Comparison of ENCODE assay signal across 24 cellular contexts in genomic region chr16:62665269-62665668, GRCh38.
DNase-seq lines count a peak whose midpoint lies in the region; TF ChIP-seq lines count a peak whose summit lies in the region.
"Had no signal": no experiment of that assay in that cellular context is flagged by ENCODE, and none has a peak within 500 bp of the region (broad histone marks: within the 10 kb centered on the region; RNA-seq: fewer than 3 reads in every experiment).

No MANE protein-coding gene starts in this region.

- TF ChIP-seq CTCF in dorsolateral prefrontal cortex (IDR thresholded peaks at IDR 0.05 in 54 of 56, conservative IDR thresholded peaks at IDR 0.05 in 2 of 56; ENCODE audit: low read depth in 1 of 56, partially characterized antibody in 56 of 56): peak in 4 of 56 donors; percentile 11 to 19 (median 14)
- TF ChIP-seq CTCF in lower leg skin (IDR thresholded peaks at IDR 0.05): no peak

- DNase-seq in dorsolateral prefrontal cortex (peak; percentile 6 to 82 (median 66)), inferior parietal cortex (ENCODE audit: extremely low spot score) (peak; percentile 61), putamen (ENCODE audit: low spot score) (peak; percentile 69), AG08395 (ENCODE audit: low spot score) (no peak), NCI-H187 (lab: John Stamatoyannopoulos, UW) (no peak), lower leg skin (ENCODE audit: low spot score in 2 of 2) (no peak)
- DNase-seq: activated B cell treated with CpG ODN at 0.5 μM for 24 hours; activated CD4-positive, alpha-beta T cell treated with anti-CD3 and anti-CD28 coated beads, Interleukin-2, amount 50 U/mL, for 4 hours; activated CD8-positive, alpha-beta memory T cell treated with anti-CD3 and anti-CD28 coated beads, Interleukin-2, amount 50 U/mL, for 48 hours; activated naive CD8-positive, alpha-beta T cell treated with anti-CD3 and anti-CD28 coated beads for 36 hours; CD4-positive, alpha-beta memory T cell; colonic mucosa; HFFc6; islet precursor cell; lower lobe of right lung; NCI-H1417; NCI-H524 treated with DMSO at 0.1 percent for 48 hours; right cardiac atrium; SK-N-SH; stimulated activated CD4-positive, alpha-beta T cell treated with anti-CD3 and anti-CD28 coated beads, Interleukin-4, amount 100 ng/mL, for 4 hours had no signal

- 41 to 54% methylated on average over 1 of the region's 1 CpG for WGBS in lower leg skin, 2 donors

- H3K36me3 ChIP-seq in HUES48 (ENCODE audit: control insufficient read depth, insufficient read depth, low read length): no peaks in the 10 kb centered on the region
- H3K36me3 ChIP-seq: colonic mucosa, lower lobe of right lung, tibial nerve had no signal

- no peak for TF ChIP-seq POLR2A in lower leg skin (IDR thresholded peaks at IDR 0.05)

- H3K27ac ChIP-seq in HUES48 (ENCODE audit: low read depth, low read length) (peak overlapping the region; percentile 79), dorsolateral prefrontal cortex (peak overlapping the region in 5 of 59 donors; percentile 5 to 45 (median 17))
- H3K27ac ChIP-seq: body of pancreas, colonic mucosa, lower lobe of right lung, RWPE1, tibial nerve had no signal

- no peak overlapping the region for H3K9ac ChIP-seq in HUES48 (ENCODE audit: low read depth, low read length)
- H3K9ac ChIP-seq: SK-N-SH had no signal

- peaks cover 17% of the 10 kb centered on the region for H3K4me1 ChIP-seq in HUES48 (ENCODE audit: control insufficient read depth, insufficient read depth, low read length)
- H3K4me1 ChIP-seq: body of pancreas, colonic mucosa, lower lobe of right lung, tibial nerve had no signal

- intact Hi-C loops in dorsolateral prefrontal cortex (cut with DNase I) (no loop called here), lower leg skin (cut with DNase I; ENCODE audit: low total_unique reads) (no loop called here)

- peaks cover 7% of the 10 kb centered on the region; the same call in 1 of the 2 replicates for H3K9me3 ChIP-seq in HUES48 (ENCODE audit: control insufficient read depth, insufficient read depth, low read length)
- H3K9me3 ChIP-seq: body of pancreas, colonic mucosa, lower lobe of right lung, SK-N-SH had no signal

- H3K4me3 ChIP-seq in HUES48 (ENCODE audit: low read depth, low read length) (no peak overlapping the region), dorsolateral prefrontal cortex (no peak overlapping the region), lower leg skin (ENCODE audit: low read depth, poor library complexity, severe bottlenecking) (no peak overlapping the region)
- H3K4me3 ChIP-seq: body of pancreas, colonic mucosa, lower lobe of right lung, tibial nerve had no signal

- no peaks in the 10 kb centered on the region for H3K27me3 ChIP-seq in HUES48 (ENCODE audit: control insufficient read depth, insufficient read depth, low read length)
- peaks cover 0 to 4% (median 0%) of the 10 kb centered on the region in 45 donors for H3K27me3 ChIP-seq in dorsolateral prefrontal cortex
- H3K27me3 ChIP-seq: body of pancreas, colonic mucosa, tibial nerve had no signal

Comparison
In these comparisons a context has a peak if more than half of its experiments do, and no peak if none do; other contexts are left out.
1. DNase-seq: peak in dorsolateral prefrontal cortex (10 of 10), inferior parietal cortex (single experiment) and putamen (single experiment); none in AG08395 (single experiment), NCI-H187 (0 of 2) and lower leg skin (0 of 2).